In genomic region chr2:162457487-162457886, GRCh38 we compare ENCODE assay signal across 14 cellular contexts.
DNase-seq lines count a peak whose midpoint lies in the region; ATAC-seq and TF ChIP-seq lines count a peak whose summit lies in the region.
"Had no signal": no experiment of that assay in that cellular context is flagged by ENCODE, and none has a peak within 500 bp of the region (broad histone marks: within the 10 kb centered on the region; RNA-seq: fewer than 3 reads in every experiment).

No MANE protein-coding gene starts in this region.

- H3K9me2 ChIP-seq in hepatocyte (replicated peaks; ENCODE audit: insufficient read depth), result no peaks in the 10 kb centered on the region

- 68% methylated on average over 6 of the region's 6 CpGs for WGBS in hepatocyte (ENCODE audit: low lambda C conversion rate, missing lambda C conversion rate)

- no peaks in the 10 kb centered on the region for H3K27me3 ChIP-seq in hepatocyte
- H3K27me3 ChIP-seq: BE2C had no signal

- H3K36me3 ChIP-seq in SK-N-MC (ENCODE audit: insufficient read depth, low read length) (no peaks in the 10 kb centered on the region), hepatocyte (replicated peaks; ENCODE audit: insufficient read depth, low read depth) (no peaks in the 10 kb centered on the region)
- H3K36me3 ChIP-seq: BE2C, HAP-1 had no signal

- H3K27ac ChIP-seq in SK-N-MC, result peak overlapping the region; percentile 52
- H3K27ac ChIP-seq in hepatocyte, result no peak overlapping the region
- H3K27ac ChIP-seq: A549, C4-2B had no signal

- DNase-seq in NCI-H524 treated with DMSO at 0.1 percent for 48 hours (lab: John Stamatoyannopoulos, UW), result peak; percentile 33
- no peak for DNase-seq in SK-N-MC (ENCODE audit: low read depth, low spot score)
- DNase-seq in hepatocyte (ENCODE audit: low spot score), result no peak
- DNase-seq in omental fat pad (ENCODE audit: low spot score), result no peak
- DNase-seq in KBM-7, result no peak
- DNase-seq in stimulated activated naive CD4-positive, alpha-beta T cell treated with Interleukin-2 at 50 U/mL for 16 hours (lab: John Stamatoyannopoulos, UW), result no peak
- no peak for DNase-seq in amygdala (lab: John Stamatoyannopoulos, UW)
- DNase-seq: BE2C; CD4-positive, alpha-beta memory T cell; DND-41; GDM1 had no signal

- H3K9me3 ChIP-seq in SK-N-MC (ENCODE audit: low read depth, low read length) (no peaks in the 10 kb centered on the region), hepatocyte (ENCODE audit: low read depth) (no peaks in the 10 kb centered on the region)
- H3K9me3 ChIP-seq: A549, BE2C, HAP-1 had no signal

- ATAC-seq in omental fat pad (ENCODE audit: low FRiP score), result peak; percentile 54
- ATAC-seq: A549 had no signal

- no peaks in the 10 kb centered on the region for H4K20me1 ChIP-seq in hepatocyte (ENCODE audit: insufficient read depth, poor library complexity, severe bottlenecking)

- in situ Hi-C loops in KBM-7 (cut with MboI; ENCODE audit: low pct_unique_long_range_greater_than_20kb, low sequenced_read_pairs), result no loop called here

- H3K9ac ChIP-seq in SK-N-MC (ENCODE audit: insufficient read length), result no peak overlapping the region

- peak overlapping the region; percentile 45 for H2AFZ ChIP-seq in hepatocyte

- H3K4me1 ChIP-seq in hepatocyte (ENCODE audit: insufficient read depth), result no peaks in the 10 kb centered on the region
- H3K4me1 ChIP-seq: A549, BE2C, HAP-1 had no signal

- H3K79me2 ChIP-seq in hepatocyte, result no peaks in the 10 kb centered on the region

- no peak for TF ChIP-seq CTCF in hepatocyte (IDR thresholded peaks at IDR 0.05; ENCODE audit: poor library complexity)
- TF ChIP-seq CTCF in omental fat pad (IDR thresholded peaks at IDR 0.05), result no peak

- H3K4me3 ChIP-seq in SK-N-MC (no peak overlapping the region), hepatocyte (no peak overlapping the region)
- H3K4me3 ChIP-seq: A549, HAP-1 had no signal

- H3K4me2 ChIP-seq in hepatocyte, result no peak overlapping the region
- H3K4me2 ChIP-seq: A549 had no signal
